8 cellular contexts compared by ENCODE assay signal in the genomic region with DNA sequence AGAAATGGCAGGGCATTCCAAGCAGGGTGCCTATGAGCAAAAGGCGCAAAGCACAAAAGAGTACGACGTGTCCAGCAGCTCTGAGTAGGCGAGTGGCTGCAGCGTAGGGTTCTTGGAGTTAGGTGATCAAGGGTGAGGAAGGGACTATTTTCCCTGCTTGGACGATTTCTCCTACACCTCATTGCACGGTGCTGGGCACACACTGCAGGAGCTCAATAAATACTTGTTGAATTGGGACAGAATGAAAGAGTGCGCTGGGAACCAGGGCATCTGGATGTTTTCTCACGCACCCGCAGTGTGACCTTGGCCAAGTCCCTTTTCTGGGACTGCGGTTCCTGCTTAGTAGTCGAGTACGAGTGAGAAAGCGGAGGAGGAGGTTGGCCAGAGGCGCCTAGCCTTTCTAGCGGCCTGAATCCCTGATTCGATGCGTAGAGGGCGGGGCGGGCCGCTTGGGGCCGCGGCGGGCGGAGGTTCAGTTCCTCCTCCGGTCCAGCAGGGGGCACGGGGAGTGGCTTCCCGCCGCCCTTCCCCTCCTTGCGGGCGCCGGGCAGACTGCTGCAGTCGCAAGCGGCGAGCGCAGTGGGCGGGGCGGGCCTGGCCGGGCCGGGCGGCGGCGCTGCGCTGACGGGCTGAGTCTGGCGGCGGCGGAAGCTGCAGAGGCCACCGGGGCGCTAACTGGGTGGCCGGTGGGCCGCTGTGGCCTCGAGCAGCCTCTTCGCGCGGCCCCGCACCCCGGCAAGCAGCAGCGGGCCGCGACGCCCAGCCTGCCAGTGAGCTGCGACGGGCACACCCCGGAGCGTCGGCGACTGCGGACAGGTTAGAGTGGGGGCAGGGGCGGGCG. TPM values are rescaled to one million over a fixed set of nuclear protein-coding genes. Genes with fewer than 3 reads are reported as not detected.
A peak's percentile ranks its signal among the peaks of the same experiment; 100 is the strongest.
DNase-seq lines count a peak whose midpoint lies in the region; ATAC-seq and TF ChIP-seq lines count a peak whose summit lies in the region.

TSS of gene FAM199X (plus strand) at position 560 of the 841 bp plus-strand sequence. CDS start 333 bp downstream, outside the sequence.

- no peaks in the 10 kb centered on the region for H3K27me3 Mint-ChIP-seq in activated T-cell treated with anti-CD3 and anti-CD28 coated beads, Interleukin-2, amount 50 U/mL, for 4 hours (ENCODE audit: low read depth)

- H3K79me2 ChIP-seq in DND-41 (ENCODE audit: insufficient read depth, low read length) = peaks cover 46% of the 10 kb centered on the region

- no peaks in the 10 kb centered on the region; the same call in none of the 2 replicates for H3K36me3 ChIP-seq in DND-41 (ENCODE audit: insufficient read depth, low read length)

- ATAC-seq in DND-41 (ENCODE audit: insufficient read depth, low read depth) (peak; percentile 93), GM21723 (IDR thresholded peaks at IDR 0.05; ENCODE audit: unreplicated experiment) (peak; percentile 96), esophagus mucosa (peak; percentile 99)
- ATAC-seq in activated T-cell treated with anti-CD3 and anti-CD28 coated beads, Interleukin-2, amount 50 U/mL, for 4 hours = peak; percentile 96

- DNase-seq in DND-41 (peak; percentile 85), KG1 (lab: John Stamatoyannopoulos, UW) (peak; percentile 11), myocyte (ENCODE audit: low read depth) (peak; percentile 80)
- DNase-seq in activated T-cell treated with anti-CD3 and anti-CD28 coated beads, Interleukin-2, amount 50 U/mL, for 4 hours = peak; percentile 74
- DNase-seq in stimulated activated CD8-positive, alpha-beta memory T cell treated with anti-CD3 and anti-CD28 coated beads, Interleukin-7, amount 100 ng/mL, for 4 hours (ENCODE audit: low read depth in 2 of 2) = peak; percentile 54 to 78

- peak within 1 kb of the TSS; percentile 82 for H3K4me3 Mint-ChIP-seq in activated T-cell treated with anti-CD3 and anti-CD28 coated beads, Interleukin-2, amount 50 U/mL, for 4 hours

- no peaks in the 10 kb centered on the region for H3K9me3 Mint-ChIP-seq in activated T-cell treated with anti-CD3 and anti-CD28 coated beads, Interleukin-2, amount 50 U/mL, for 4 hours

- H3K27me3 ChIP-seq in DND-41 (ENCODE audit: insufficient read depth, low read length, poor library complexity) = no peaks in the 10 kb centered on the region

- peaks cover 3% of the 10 kb centered on the region for H3K36me3 Mint-ChIP-seq in activated T-cell treated with anti-CD3 and anti-CD28 coated beads, Interleukin-2, amount 50 U/mL, for 4 hours (ENCODE audit: insufficient read depth)

- peak within 1 kb of the TSS; percentile 96 for H2AFZ ChIP-seq in DND-41 (ENCODE audit: low read depth, low read length)

- peak within 1 kb of the TSS; percentile 89 for H3K4me2 ChIP-seq in DND-41 (ENCODE audit: insufficient read depth, low read length)

- peak within 1 kb of the TSS; percentile 77 for H3K9ac ChIP-seq in DND-41 (ENCODE audit: low read depth, low read length)

- H4K20me1 ChIP-seq in DND-41 (ENCODE audit: insufficient read depth, low read length) = no peaks in the 10 kb centered on the region

- peak; percentile 69 for TF ChIP-seq CTCF in DND-41 (IDR thresholded peaks at IDR 0.05; ENCODE audit: borderline replicate concordance, extremely low read depth, low read length, poor library complexity, severe bottlenecking)

- peak within 1 kb of the TSS; percentile 49 to 90; a peak in 3 of 4 replicates for H3K4me3 ChIP-seq in DND-41 (ENCODE audit: low read depth in 1 of 2, low read length in 2 of 2)

- no peaks in the 10 kb centered on the region for H3K9me3 ChIP-seq in DND-41 (ENCODE audit: insufficient read depth, low read length, severe bottlenecking)

- H3K4me1 ChIP-seq in DND-41 (ENCODE audit: insufficient read depth, low read length) = peaks cover 43% of the 10 kb centered on the region

- H3K4me1 Mint-ChIP-seq in activated T-cell treated with anti-CD3 and anti-CD28 coated beads, Interleukin-2, amount 50 U/mL, for 4 hours (ENCODE audit: low read depth) = peaks cover 29% of the 10 kb centered on the region

- peak within 1 kb of the TSS; percentile 86 for H3K27ac ChIP-seq in DND-41 (ENCODE audit: low read length)

TF ChIP-seq in PFSK-1, 5 proteins besides CTCF, POLR2A, EP300 and RAD21:
- TF ChIP-seq SIN3A (IDR thresholded peaks at IDR 0.05; ENCODE audit: borderline replicate concordance, insufficient read depth, low read length) (no peak; the same call in 1 of the 2 replicates), TAF1 (IDR thresholded peaks at IDR 0.05; ENCODE audit: borderline replicate concordance, insufficient read depth, low read length) (no peak), FOXP2 (optimal IDR thresholded peaks at IDR 0.05; ENCODE audit: borderline replicate concordance, extremely low read depth, extremely low read length, insufficient read depth) (peak; percentile 8), POLR2AphosphoS5 (IDR thresholded peaks at IDR 0.05; ENCODE audit: low read depth, low read length) (peak; percentile 56)

RNA-seq across cellular contexts. Expression of gene FAM199X, which starts in this region (rescaled TPM):
- 7.3 TPM for polyA plus RNA-seq in PFSK-1 (2012; ENCODE audit: insufficient read length, low read depth)
- total RNA-seq in activated T-cell treated with anti-CD3 and anti-CD28 coated beads, Interleukin-2, amount 50 U/mL, for 4 hours = 1 to 10 TPM; 8.0 to 8.2 (median 8.1) TPM
- 8.9 TPM for total RNA-seq in esophagus mucosa
- 29.1 and 39.1 TPM in 2 replicates for total RNA-seq in myocyte
- 10.2 TPM for polyA plus RNA-seq in myocyte (2012)

Comparison
In these comparisons a context has a peak if more than half of its experiments do, and no peak if none do; other contexts are left out.
1. Peak in every context shown above with its lines: DNase-seq, ATAC-seq, H3K4me3 ChIP-seq and H3K27ac ChIP-seq.
2. DNase-seq: peak in every context shown above with its lines; median percentile 85 in DND-41; 80 in myocyte; 74 in activated T-cell treated with anti-CD3 and anti-CD28 coated beads, Interleukin-2, amount 50 U/mL, for 4 hours; 66 in stimulated activated CD8-positive, alpha-beta memory T cell treated with anti-CD3 and anti-CD28 coated beads, Interleukin-7, amount 100 ng/mL, for 4 hours; 11 in KG1.